ENCODE assay signal across 8 cellular contexts in genomic region chr6:19803331-19804330, GRCh38. TPM values are rescaled to one million over a fixed set of nuclear protein-coding genes. Genes with fewer than 3 reads are reported as not detected.
A peak's percentile ranks its signal among the peaks of the same experiment; 100 is the strongest.
DNase-seq lines count a peak whose midpoint lies in the region; ATAC-seq and TF ChIP-seq lines count a peak whose summit lies in the region.

No MANE protein-coding gene starts in this region.

- H3K27ac Mint-ChIP-seq in activated T-cell treated with anti-CD3 and anti-CD28 coated beads, Interleukin-2, amount 50 U/mL, for 24 hours = no peak overlapping the region
- no peak overlapping the region for H3K27ac Mint-ChIP-seq in activated naive CD8-positive, alpha-beta T cell treated with anti-CD3 and anti-CD28 coated beads for 36 hours
- peak overlapping the region; percentile 92 for H3K27ac Mint-ChIP-seq in type B pancreatic cell
- H3K27ac Mint-ChIP-seq in activated naive CD4-positive, alpha-beta T cell treated with anti-CD3 and anti-CD28 coated beads, Interleukin-2, amount 10 ng/mL, durations not matched to agents 7 days and 5 days = no peak overlapping the region

- H3K27me3 Mint-ChIP-seq in activated T-cell treated with anti-CD3 and anti-CD28 coated beads, Interleukin-2, amount 50 U/mL, for 24 hours = peaks cover 48% of the 10 kb centered on the region
- H3K27me3 Mint-ChIP-seq in activated naive CD8-positive, alpha-beta T cell treated with anti-CD3 and anti-CD28 coated beads for 36 hours = peaks cover 54% of the 10 kb centered on the region
- H3K27me3 Mint-ChIP-seq in type B pancreatic cell = no peaks in the 10 kb centered on the region
- peaks cover 24% of the 10 kb centered on the region for H3K27me3 Mint-ChIP-seq in activated naive CD4-positive, alpha-beta T cell treated with anti-CD3 and anti-CD28 coated beads, Interleukin-2, amount 10 ng/mL, durations not matched to agents 7 days and 5 days

- peak overlapping the region; percentile 60 for H3K4me3 Mint-ChIP-seq in activated T-cell treated with anti-CD3 and anti-CD28 coated beads, Interleukin-2, amount 50 U/mL, for 24 hours
- H3K4me3 Mint-ChIP-seq in activated naive CD8-positive, alpha-beta T cell treated with anti-CD3 and anti-CD28 coated beads for 36 hours = peak overlapping the region; percentile 65
- peak overlapping the region; percentile 96 for H3K4me3 Mint-ChIP-seq in type B pancreatic cell
- H3K4me3 Mint-ChIP-seq in activated naive CD4-positive, alpha-beta T cell treated with anti-CD3 and anti-CD28 coated beads, Interleukin-2, amount 10 ng/mL, durations not matched to agents 7 days and 5 days = no peak overlapping the region

- no peak for TF ChIP-seq CTCF in type B pancreatic cell (conservative IDR thresholded peaks at IDR 0.05)

- no peak for DNase-seq in activated T-cell treated with anti-CD3 and anti-CD28 coated beads, Interleukin-2, amount 50 U/mL, for 24 hours
- DNase-seq in activated T-cell treated with anti-CD3 and anti-CD28 coated beads, Interleukin-2, amount 50 U/mL, for 1 hour = no peak
- DNase-seq in activated naive CD8-positive, alpha-beta T cell treated with anti-CD3 and anti-CD28 coated beads for 36 hours = no peak
- peak; percentile 58 for DNase-seq in kidney glomerular epithelial cell (lab: John Stamatoyannopoulos, UW)
- DNase-seq in type B pancreatic cell (ENCODE audit: extremely low spot score, unreplicated experiment) = no peak
- no peak for DNase-seq in activated naive CD4-positive, alpha-beta T cell treated with anti-CD3 and anti-CD28 coated beads, Interleukin-2, amount 10 ng/mL, durations not matched to agents 7 days and 5 days

- CTCF ChIA-PET in activated naive CD4-positive, alpha-beta T cell treated with anti-CD3 and anti-CD28 coated beads, Interleukin-2, amount 10 ng/mL, durations not matched to agents 7 days and 5 days (lab: Charles Lee) = no interaction called here

- no peaks in the 10 kb centered on the region for H3K36me3 Mint-ChIP-seq in activated T-cell treated with anti-CD3 and anti-CD28 coated beads, Interleukin-2, amount 50 U/mL, for 24 hours (ENCODE audit: low read depth)
- no peaks in the 10 kb centered on the region for H3K36me3 Mint-ChIP-seq in activated naive CD8-positive, alpha-beta T cell treated with anti-CD3 and anti-CD28 coated beads for 36 hours
- peaks cover 9% of the 10 kb centered on the region for H3K36me3 Mint-ChIP-seq in type B pancreatic cell
- H3K36me3 Mint-ChIP-seq in activated naive CD4-positive, alpha-beta T cell treated with anti-CD3 and anti-CD28 coated beads, Interleukin-2, amount 10 ng/mL, durations not matched to agents 7 days and 5 days = no peaks in the 10 kb centered on the region

- no peaks in the 10 kb centered on the region for H3K9me3 Mint-ChIP-seq in activated T-cell treated with anti-CD3 and anti-CD28 coated beads, Interleukin-2, amount 50 U/mL, for 24 hours
- peaks cover 3% of the 10 kb centered on the region for H3K9me3 Mint-ChIP-seq in activated naive CD8-positive, alpha-beta T cell treated with anti-CD3 and anti-CD28 coated beads for 36 hours
- peaks cover 5% of the 10 kb centered on the region for H3K9me3 Mint-ChIP-seq in type B pancreatic cell
- H3K9me3 Mint-ChIP-seq in activated naive CD4-positive, alpha-beta T cell treated with anti-CD3 and anti-CD28 coated beads, Interleukin-2, amount 10 ng/mL, durations not matched to agents 7 days and 5 days = no peaks in the 10 kb centered on the region

- ATAC-seq in HG03342 (IDR thresholded peaks at IDR 0.05; ENCODE audit: unreplicated experiment) (no peak), HG02678 (IDR thresholded peaks at IDR 0.05; ENCODE audit: unreplicated experiment) (no peak)

- peaks cover 19% of the 10 kb centered on the region for H3K4me1 Mint-ChIP-seq in activated T-cell treated with anti-CD3 and anti-CD28 coated beads, Interleukin-2, amount 50 U/mL, for 24 hours (ENCODE audit: low read depth)
- H3K4me1 Mint-ChIP-seq in activated naive CD8-positive, alpha-beta T cell treated with anti-CD3 and anti-CD28 coated beads for 36 hours = peaks cover 9% of the 10 kb centered on the region
- peaks cover 39% of the 10 kb centered on the region for H3K4me1 Mint-ChIP-seq in type B pancreatic cell (ENCODE audit: unreplicated experiment)
- peaks cover 10% of the 10 kb centered on the region for H3K4me1 Mint-ChIP-seq in activated naive CD4-positive, alpha-beta T cell treated with anti-CD3 and anti-CD28 coated beads, Interleukin-2, amount 10 ng/mL, durations not matched to agents 7 days and 5 days

RNA-seq across cellular contexts. Expression of gene ID4, which starts 33.5 kb away (rescaled TPM):
- total RNA-seq in activated naive CD8-positive, alpha-beta T cell treated with anti-CD3 and anti-CD28 coated beads for 36 hours = not detected
- total RNA-seq in type B pancreatic cell (ENCODE audit: low replicate concordance) = 83.6 and 90.9 TPM in 2 replicates

Comparison
In these comparisons a context has a peak if more than half of its experiments do, and no peak if none do; other contexts are left out.
1. RNA of gene ID4, which starts 33.5 kb away (total RNA-seq): 83.6 to 90.9 TPM in type B pancreatic cell; not detected in activated naive CD8-positive, alpha-beta T cell treated with anti-CD3 and anti-CD28 coated beads for 36 hours; every median in the first group is over 10 times any median in the second.